8 cellular contexts compared by ENCODE assay signal in the genomic region with DNA sequence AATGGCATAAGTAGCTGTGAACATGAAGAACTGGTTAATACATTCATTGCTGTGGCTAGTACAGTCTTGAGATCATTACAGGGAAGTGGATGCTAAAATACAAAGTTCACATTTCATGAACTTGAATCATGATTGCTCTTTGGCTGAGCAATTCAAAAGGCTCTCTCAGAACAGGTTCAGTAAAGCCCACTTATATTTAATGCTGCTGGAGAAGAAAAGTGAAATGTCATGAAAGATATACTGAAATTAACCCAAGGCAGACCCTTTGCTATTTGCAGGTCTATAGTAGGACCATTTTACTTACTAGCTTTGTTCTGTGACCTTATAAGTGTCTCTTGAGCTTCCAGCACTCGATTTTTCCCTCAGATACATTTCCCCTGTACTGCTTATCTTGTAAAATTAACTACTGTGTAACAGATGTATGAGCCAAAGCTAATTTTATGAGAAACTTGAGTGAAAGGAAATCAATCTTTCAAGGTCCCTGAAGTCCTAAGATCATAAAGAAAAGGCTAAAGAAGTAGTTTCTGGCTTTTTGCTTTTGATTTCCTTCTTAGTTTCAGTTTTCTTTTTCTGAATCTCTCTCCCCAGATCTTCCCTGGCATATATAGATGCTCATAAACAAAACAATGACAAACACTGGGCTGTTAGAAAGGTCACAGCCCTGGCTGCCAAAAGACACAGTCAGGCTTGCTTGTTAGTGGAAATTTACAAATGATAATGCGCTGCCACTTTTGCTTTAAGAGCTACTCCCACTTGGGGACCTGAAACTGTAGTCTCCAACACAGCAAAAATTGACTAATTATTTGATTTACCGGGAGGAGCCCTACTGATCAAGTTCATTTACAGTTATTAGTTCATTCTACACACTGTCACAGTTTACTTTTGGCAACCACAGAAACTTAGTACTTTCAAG.
DNase-seq lines count a peak whose midpoint lies in the region; ATAC-seq lines count a peak whose summit lies in the region.

No MANE protein-coding gene starts in this region.

- intact Hi-C loops in left cardiac atrium (cut with DNase I) = no loop called here

- DNase-seq in AG20443 (ENCODE audit: low spot score) (peak; percentile 54), left cardiac atrium (peak; percentile 62), renal cortical epithelial cell (ENCODE audit: low read depth) (peak; percentile 86), NCI-H1694 (lab: John Stamatoyannopoulos, UW) (no peak), NCI-H2196 treated with DMSO at 0.1 percent for 48 hours (lab: John Stamatoyannopoulos, UW; ENCODE audit: unreplicated experiment) (no peak)
- peak in 1 of 2 donors; percentile 10 for DNase-seq in activated naive CD4-positive, alpha-beta T cell treated with anti-CD3 and anti-CD28 coated beads, Interleukin-2, amount 50 U/mL, for 72 hours (ENCODE audit: low spot score in 2 of 2)

- peak overlapping the region; percentile 86 to 88 for H3K27ac Mint-ChIP-seq in activated naive CD4-positive, alpha-beta T cell treated with anti-CD3 and anti-CD28 coated beads, Interleukin-2, amount 50 U/mL, for 72 hours

- H3K36me3 Mint-ChIP-seq in activated naive CD4-positive, alpha-beta T cell treated with anti-CD3 and anti-CD28 coated beads, Interleukin-2, amount 50 U/mL, for 72 hours = peaks cover 14 to 20% of the 10 kb centered on the region in 2 donors

- peak; percentile 67 for ATAC-seq in GM19035 (IDR thresholded peaks at IDR 0.05; ENCODE audit: unreplicated experiment)
- peak; percentile 56 for ATAC-seq in HG03521 (IDR thresholded peaks at IDR 0.05; ENCODE audit: unreplicated experiment)
- peak; percentile 93 to 95 for ATAC-seq in activated naive CD4-positive, alpha-beta T cell treated with anti-CD3 and anti-CD28 coated beads, Interleukin-2, amount 50 U/mL, for 72 hours
- ATAC-seq in left cardiac atrium = peak; percentile 87

- H3K9me3 Mint-ChIP-seq in activated naive CD4-positive, alpha-beta T cell treated with anti-CD3 and anti-CD28 coated beads, Interleukin-2, amount 50 U/mL, for 72 hours = peaks cover 14 to 18% of the 10 kb centered on the region in 2 donors

Comparison
In these comparisons a context has a peak if more than half of its experiments do, and no peak if none do; other contexts are left out.
1. DNase-seq: peak in AG20443 (single experiment), left cardiac atrium (single experiment) and renal cortical epithelial cell (single experiment); none in NCI-H1694 (single experiment) and NCI-H2196 treated with DMSO at 0.1 percent for 48 hours (single experiment).
2. Peak in every context shown above with its lines, with median percentiles within 50 percentile points of each other: ATAC-seq.